11 cellular contexts compared by ENCODE assay signal in the genomic region with DNA sequence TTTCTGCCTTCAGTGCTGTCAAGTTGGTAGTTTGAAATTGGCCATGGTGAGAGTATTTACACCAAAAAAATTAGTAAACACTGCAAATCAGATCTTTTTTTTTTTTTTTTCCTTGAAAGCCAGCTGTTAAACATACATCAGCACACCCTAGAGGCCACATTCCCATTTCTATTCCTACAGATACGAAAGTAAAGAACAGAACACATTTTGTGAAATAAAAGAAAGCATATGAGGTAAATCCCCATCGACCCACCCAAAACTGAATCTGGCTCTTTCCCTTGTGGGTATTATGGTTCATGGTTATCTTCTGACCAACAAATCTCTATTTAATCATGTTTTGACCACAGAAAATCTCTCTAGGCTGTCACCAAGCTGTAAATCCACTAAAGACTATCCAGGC. TPM values are rescaled to one million over a fixed set of nuclear protein-coding genes. Genes with fewer than 3 reads are reported as not detected.
DNase-seq lines count a peak whose midpoint lies in the region; ATAC-seq and TF ChIP-seq lines count a peak whose summit lies in the region.
"Had no signal": no experiment of that assay in that cellular context is flagged by ENCODE, and none has a peak within 500 bp of the region (broad histone marks: within the 10 kb centered on the region; RNA-seq: fewer than 3 reads in every experiment).

No MANE protein-coding gene starts in this region.

- H3K4me2 ChIP-seq in MM.1S (ENCODE audit: low read depth, low read length), result no peak overlapping the region

- TF ChIP-seq CTCF in A673 (conservative IDR thresholded peaks at IDR 0.05; ENCODE audit: low read depth, low read length) (peak; percentile 41; the same call in 1 of the 2 replicates), HEK293 (tag by site-specific recombination; IDR thresholded peaks at IDR 0.05) (no peak), fibroblast of villous mesenchyme (IDR thresholded peaks at IDR 0.05; ENCODE audit: insufficient read depth, low read depth, low read length) (peak; percentile 43), mesothelial cell of epicardium (IDR thresholded peaks at IDR 0.05; ENCODE audit: unreplicated experiment) (no peak), MM.1S (IDR thresholded peaks at IDR 0.05; ENCODE audit: low read length) (no peak)

- no peak overlapping the region for H2AFZ ChIP-seq in MM.1S (ENCODE audit: low read length)

- H3K27me3 ChIP-seq in A673 (replicated peaks; ENCODE audit: insufficient read depth, low read depth, low read length, poor library complexity) (no peaks in the 10 kb centered on the region), MM.1S (replicated peaks; ENCODE audit: insufficient read depth, low read length) (no peaks in the 10 kb centered on the region)

- no peaks in the 10 kb centered on the region for H4K20me1 ChIP-seq in MM.1S (ENCODE audit: insufficient read depth, low read length)

- H3K4me3 Mint-ChIP-seq in activated CD8-positive, alpha-beta T cell treated with anti-CD3 and anti-CD28 coated beads, Interleukin-2, amount 10 ng/mL, durations not matched to agents 7 days and 5 days, result no peak overlapping the region
- H3K4me3 Mint-ChIP-seq in mesothelial cell of epicardium, result no peak overlapping the region
- H3K4me3 Mint-ChIP-seq: B cell had no signal

- H3K27ac ChIP-seq in A673 (ENCODE audit: low read depth, low read length, poor library complexity, severe bottlenecking) (no peak overlapping the region), HEK293 (ENCODE audit: extremely low read depth, low read depth, low read length) (no peak overlapping the region), MM.1S (ENCODE audit: low read length) (no peak overlapping the region)

- H3K36me3 Mint-ChIP-seq in activated CD8-positive, alpha-beta T cell treated with anti-CD3 and anti-CD28 coated beads, Interleukin-2, amount 10 ng/mL, durations not matched to agents 7 days and 5 days (ENCODE audit: low read depth), result peaks cover 5% of the 10 kb centered on the region
- no peaks in the 10 kb centered on the region for H3K36me3 Mint-ChIP-seq in mesothelial cell of epicardium

- DNase-seq in A673 (ENCODE audit: low spot score) (peak; percentile 18), amniotic epithelial cell (ENCODE audit: low read depth) (peak; percentile 54), fibroblast of villous mesenchyme (ENCODE audit: low read depth) (peak; percentile 80), mesothelial cell of epicardium (ENCODE audit: low spot score in 2 of 2, unreplicated experiment in 2 of 2) (no peak), MM.1S (no peak)
- DNase-seq in activated CD8-positive, alpha-beta T cell treated with anti-CD3 and anti-CD28 coated beads, Interleukin-2, amount 10 ng/mL, durations not matched to agents 7 days and 5 days, result no peak
- DNase-seq: NCI-H2029 treated with DMSO at 0.1 percent for 48 hours, T1000 had no signal

- H3K27me3 Mint-ChIP-seq in activated CD8-positive, alpha-beta T cell treated with anti-CD3 and anti-CD28 coated beads, Interleukin-2, amount 10 ng/mL, durations not matched to agents 7 days and 5 days (ENCODE audit: low read depth), result no peaks in the 10 kb centered on the region
- no peaks in the 10 kb centered on the region for H3K27me3 Mint-ChIP-seq in mesothelial cell of epicardium (ENCODE audit: low read depth)
- H3K27me3 Mint-ChIP-seq: B cell had no signal

- CTCF ChIA-PET in A673 (lab: Charles Lee), result interaction anchor here (0.6 to 1.3 kb wide), 4 partner anchors 14 to 709 kb away, joined by 3 to 7 read pairs (median 4); no protein-coding TSS in a partner anchor
- CTCF ChIA-PET in HEK293 (lab: Yijun Ruan, JAX), result interaction anchor here (0.6 to 1.8 kb wide), 3 partner anchors 25 to 1509 kb away, joined by 4 read pairs; no protein-coding TSS in a partner anchor
- CTCF ChIA-PET in activated CD8-positive, alpha-beta T cell treated with anti-CD3 and anti-CD28 coated beads, Interleukin-2, amount 10 ng/mL, durations not matched to agents 7 days and 5 days (lab: Charles Lee), result interaction anchor here (1.2 kb wide), 1 partner anchor 90 kb away, joined by 5 read pairs; no protein-coding TSS in a partner anchor

- no peaks in the 10 kb centered on the region for H3K9me3 ChIP-seq in A673 (ENCODE audit: low read depth, low read length, poor library complexity, severe bottlenecking)
- no peaks in the 10 kb centered on the region for H3K9me3 ChIP-seq in HEK293 (ENCODE audit: control insufficient read depth, insufficient read depth, low read depth, low read length)
- no peaks in the 10 kb centered on the region for H3K9me3 ChIP-seq in MM.1S (replicated peaks; ENCODE audit: insufficient read depth, low read length)

- no peaks in the 10 kb centered on the region for H3K36me3 ChIP-seq in A673 (ENCODE audit: insufficient read depth, low read length, poor library complexity, severe bottlenecking)
- H3K36me3 ChIP-seq in HEK293 (ENCODE audit: control insufficient read depth in 2 of 2, insufficient read depth in 1 of 2, low read length in 2 of 2), result no peaks in the 10 kb centered on the region; a peak in 1 of 3 replicates
- H3K36me3 ChIP-seq in MM.1S (replicated peaks; ENCODE audit: insufficient read depth, low read length), result no peaks in the 10 kb centered on the region

- no peak overlapping the region for H3K9ac ChIP-seq in MM.1S (ENCODE audit: low read length)

- H3F3A ChIP-seq in MM.1S (ENCODE audit: insufficient read depth, low read length), result no peaks in the 10 kb centered on the region

- ATAC-seq in HG02885 (IDR thresholded peaks at IDR 0.05; ENCODE audit: poor library complexity, unreplicated experiment), result no peak
- no peak for ATAC-seq in activated CD8-positive, alpha-beta T cell treated with anti-CD3 and anti-CD28 coated beads, Interleukin-2, amount 10 ng/mL, durations not matched to agents 7 days and 5 days

- BruUV-seq in A673 (replicated peaks; lab: Mats Ljungman, UMichigan), result no TSS peak

- no peaks in the 10 kb centered on the region for H3K79me2 ChIP-seq in MM.1S (ENCODE audit: low read length)

- no peaks in the 10 kb centered on the region for H3K4me1 Mint-ChIP-seq in activated CD8-positive, alpha-beta T cell treated with anti-CD3 and anti-CD28 coated beads, Interleukin-2, amount 10 ng/mL, durations not matched to agents 7 days and 5 days (ENCODE audit: low read depth)
- H3K4me1 Mint-ChIP-seq in mesothelial cell of epicardium, result peaks cover 4% of the 10 kb centered on the region
- H3K4me1 Mint-ChIP-seq: B cell had no signal

- POLR2A ChIA-PET in A673 (lab: Charles Lee; ENCODE audit: low non-redundant PET) (no interaction called here), HEK293 (lab: Yijun Ruan, JAX) (no interaction called here)
- POLR2A ChIA-PET in activated CD8-positive, alpha-beta T cell treated with anti-CD3 and anti-CD28 coated beads, Interleukin-2, amount 10 ng/mL, durations not matched to agents 7 days and 5 days (lab: Charles Lee), result no interaction called here

- H3K27ac Mint-ChIP-seq in activated CD8-positive, alpha-beta T cell treated with anti-CD3 and anti-CD28 coated beads, Interleukin-2, amount 10 ng/mL, durations not matched to agents 7 days and 5 days, result no peak overlapping the region
- no peak overlapping the region for H3K27ac Mint-ChIP-seq in mesothelial cell of epicardium
- H3K27ac Mint-ChIP-seq: B cell had no signal

- no peaks in the 10 kb centered on the region for H3K9me2 ChIP-seq in MM.1S (replicated peaks; ENCODE audit: insufficient read depth, low read length)

- intact Hi-C loops in A673 (cut with micrococcal nuclease; ENCODE audit: unreplicated experiment), result loop anchor here (5.0 kb wide), 1 partner anchor 87 kb away; no protein-coding TSS in a partner anchor

- no peak overlapping the region for H3K4me3 ChIP-seq in A673 (ENCODE audit: low read depth, low read length, poor library complexity, severe bottlenecking)
- no peak overlapping the region for H3K4me3 ChIP-seq in HEK293 (ENCODE audit: low read depth, low read length)
- no peak overlapping the region for H3K4me3 ChIP-seq in fibroblast of villous mesenchyme (ENCODE audit: low read depth, low read length)
- H3K4me3 ChIP-seq in MM.1S (ENCODE audit: low read length), result no peak overlapping the region

- no peaks in the 10 kb centered on the region for H3K9me3 Mint-ChIP-seq in activated CD8-positive, alpha-beta T cell treated with anti-CD3 and anti-CD28 coated beads, Interleukin-2, amount 10 ng/mL, durations not matched to agents 7 days and 5 days (ENCODE audit: insufficient read depth)
- no peaks in the 10 kb centered on the region for H3K9me3 Mint-ChIP-seq in mesothelial cell of epicardium

- H3K4me1 ChIP-seq in A673 (ENCODE audit: insufficient read depth, low read length, poor library complexity, severe bottlenecking), result no peaks in the 10 kb centered on the region
- H3K4me1 ChIP-seq in HEK293 (ENCODE audit: control insufficient read depth, insufficient read depth, low read length), result no peaks in the 10 kb centered on the region
- H3K4me1 ChIP-seq in MM.1S (ENCODE audit: low read length), result no peaks in the 10 kb centered on the region

TF ChIP-seq in HEK293, 187 proteins besides CTCF, POLR2A, EP300 and RAD21:
- TF ChIP-seq ZSCAN4 (tag by site-specific recombination; IDR thresholded peaks at IDR 0.05), result no peak
- no peak for TF ChIP-seq GLIS2 (tag by site-specific recombination; IDR thresholded peaks at IDR 0.05)
- TF ChIP-seq ZNF654 (tag by site-specific recombination; IDR thresholded peaks at IDR 0.05; ENCODE audit: low read depth), result peak; percentile 3; the same call in 1 of the 2 replicates
- TF ChIP-seq TRIM28 (IDR thresholded peaks at IDR 0.05; ENCODE audit: borderline replicate concordance, low read length), result no peak

RNA-seq across cellular contexts. Expression of gene AP1AR, which starts 41.8 kb away (rescaled TPM):
- 24.9 and 30.0 TPM in 2 replicates for total RNA-seq in A673 (2021)
- 18.4 and 24.2 TPM in 2 replicates for total RNA-seq in fibroblast of villous mesenchyme
- 10 to 100 TPM; 10.9 to 13.0 TPM for total RNA-seq in activated CD8-positive, alpha-beta T cell treated with anti-CD3 and anti-CD28 coated beads, Interleukin-2, amount 10 ng/mL, durations not matched to agents 7 days and 5 days
- 15.3 to 15.5 TPM (median 15.4 TPM) in 3 replicates for total RNA-seq in mesothelial cell of epicardium

RNA-seq across cellular contexts. Expression of gene FAM241A, which starts 44.5 kb away (rescaled TPM):
- 1.4 and 1.5 TPM in 2 replicates for total RNA-seq in A673 (2021)
- 1.3 and 1.6 TPM in 2 replicates for total RNA-seq in fibroblast of villous mesenchyme
- total RNA-seq in activated CD8-positive, alpha-beta T cell treated with anti-CD3 and anti-CD28 coated beads, Interleukin-2, amount 10 ng/mL, durations not matched to agents 7 days and 5 days, result 1 to 10 TPM; 1.2 to 1.3 TPM
- total RNA-seq in mesothelial cell of epicardium, result 0.20 to 0.35 TPM (median 0.27 TPM) in 3 replicates

Comparison
In these comparisons a context has a peak if more than half of its experiments do, and no peak if none do; other contexts are left out.
1. DNase-seq: peak in A673 (single experiment), amniotic epithelial cell (single experiment) and fibroblast of villous mesenchyme (single experiment); none in activated CD8-positive, alpha-beta T cell treated with anti-CD3 and anti-CD28 coated beads, Interleukin-2, amount 10 ng/mL, durations not matched to agents 7 days and 5 days (single experiment), mesothelial cell of epicardium (0 of 2) and MM.1S (single experiment).
2. CTCF ChIP-seq: peak in A673 (single experiment) and fibroblast of villous mesenchyme (single experiment); none in HEK293 (single experiment), mesothelial cell of epicardium (single experiment) and MM.1S (single experiment).